In the genomic region with DNA sequence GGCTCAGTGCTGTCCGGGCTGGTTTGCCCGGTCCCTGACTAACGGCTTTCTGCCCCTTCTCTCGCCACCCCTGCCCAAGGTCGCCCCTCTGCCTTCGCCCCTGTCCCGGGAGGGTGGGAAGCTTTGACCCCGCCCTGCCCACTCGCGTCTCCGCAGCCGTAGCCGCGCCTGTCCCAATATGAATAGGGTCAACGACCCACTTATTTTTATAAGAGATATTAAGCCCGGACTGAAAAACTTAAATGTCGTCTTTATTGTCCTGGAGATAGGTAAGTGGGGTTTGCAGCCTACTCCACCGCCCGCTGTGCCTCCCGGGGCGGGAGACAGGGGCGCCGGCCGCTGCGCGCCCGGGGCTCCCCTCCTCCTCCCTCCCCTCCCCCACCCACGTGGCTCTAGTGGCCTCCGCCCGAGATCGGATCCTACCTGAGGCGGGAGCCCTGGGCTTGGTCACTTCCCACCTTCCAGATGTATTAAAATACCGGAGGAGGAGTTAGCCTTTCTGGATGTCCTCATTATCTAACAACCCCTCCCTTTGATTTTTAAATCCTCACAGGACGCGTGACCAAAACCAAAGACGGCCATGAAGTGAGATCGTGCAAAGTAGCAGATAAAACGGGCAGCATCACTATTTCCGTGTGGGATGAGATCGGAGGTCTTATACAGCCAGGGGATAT, we compare ENCODE assay signal across 8 cellular contexts. TPM values are rescaled to one million over a fixed set of nuclear protein-coding genes. Genes with fewer than 3 reads are reported as not detected.
A peak's percentile ranks its signal among the peaks of the same experiment; 100 is the strongest.
DNase-seq lines count a peak whose midpoint lies in the region; ATAC-seq and TF ChIP-seq lines count a peak whose summit lies in the region.

No MANE protein-coding gene starts in this region.

- CTCF ChIA-PET in PC-3 (lab: Charles Lee) = interaction anchor here (1.4 to 1.6 kb wide), 2 partner anchors 108 to 112 kb away, joined by 4 to 5 read pairs; no protein-coding TSS in a partner anchor

- H2AFZ ChIP-seq in PC-3 (ENCODE audit: low read length) = no peak overlapping the region

- H3K9ac ChIP-seq in PC-3 (ENCODE audit: low read length) = peak overlapping the region; percentile 98

- WGBS in gastroesophageal sphincter (ENCODE audit: low coverage in 1 of 2), 2 donors = 0% methylated on average over 4 to 5 of the region's 40 CpGs

- TF ChIP-seq EP300 in gastroesophageal sphincter (IDR thresholded peaks at IDR 0.05) = no peak

- peak; percentile 72 for DNase-seq in DMS 273 (lab: John Stamatoyannopoulos, UW; ENCODE audit: unreplicated experiment)
- DNase-seq in DMS 273 treated with DMSO at 0.1 percent for 48 hours (lab: John Stamatoyannopoulos, UW) = no peak
- DNase-seq in PC-3 = peak; percentile 81
- peak; percentile 27 for DNase-seq in activated T-helper 2 cell treated with anti-CD3 and anti-CD28 coated beads, Interferon-gamma antibody, Interleukin-2, Interleukin-4, amounts not matched to agents 10 μg/mL and 5 μg/mL and 100 μg/mL, durations not matched to agents 14 hours and 24 hours and 36 hours (ENCODE audit: low spot score)
- DNase-seq in osteocyte (ENCODE audit: extremely low spot score, unreplicated experiment) = no peak
- no peak for DNase-seq in type B pancreatic cell (ENCODE audit: extremely low spot score, unreplicated experiment)

- peaks cover 59% of the 10 kb centered on the region for H3K79me2 ChIP-seq in PC-3 (ENCODE audit: low read length)

- ATAC-seq in HG02852 (IDR thresholded peaks at IDR 0.05; ENCODE audit: unreplicated experiment) (peak; percentile 11), PC-3 (peak; percentile 31), gastroesophageal sphincter (peak; percentile 10)

- H3K9me3 Mint-ChIP-seq in activated T-helper 2 cell treated with anti-CD3 and anti-CD28 coated beads, Interferon-gamma antibody, Interleukin-2, Interleukin-4, amounts not matched to agents 10 μg/mL and 5 μg/mL and 100 μg/mL, durations not matched to agents 14 hours and 24 hours and 36 hours = peaks cover 5% of the 10 kb centered on the region
- H3K9me3 Mint-ChIP-seq in osteocyte (ENCODE audit: unreplicated experiment) (no peaks in the 10 kb centered on the region), type B pancreatic cell (no peaks in the 10 kb centered on the region)

- H3K4me1 Mint-ChIP-seq in activated T-helper 2 cell treated with anti-CD3 and anti-CD28 coated beads, Interferon-gamma antibody, Interleukin-2, Interleukin-4, amounts not matched to agents 10 μg/mL and 5 μg/mL and 100 μg/mL, durations not matched to agents 14 hours and 24 hours and 36 hours (ENCODE audit: low read depth) = peaks cover 56% of the 10 kb centered on the region
- H3K4me1 Mint-ChIP-seq in osteocyte (ENCODE audit: unreplicated experiment) (peaks cover 51% of the 10 kb centered on the region), type B pancreatic cell (ENCODE audit: unreplicated experiment) (peaks cover 30% of the 10 kb centered on the region)

- H3K27ac Mint-ChIP-seq in activated T-helper 2 cell treated with anti-CD3 and anti-CD28 coated beads, Interferon-gamma antibody, Interleukin-2, Interleukin-4, amounts not matched to agents 10 μg/mL and 5 μg/mL and 100 μg/mL, durations not matched to agents 14 hours and 24 hours and 36 hours = peak overlapping the region; percentile 99
- H3K27ac Mint-ChIP-seq in osteocyte (ENCODE audit: unreplicated experiment) = peak overlapping the region; percentile 93
- peak overlapping the region; percentile 99 for H3K27ac Mint-ChIP-seq in type B pancreatic cell

- H3F3A ChIP-seq in PC-3 (ENCODE audit: low read length, unreplicated experiment) = peaks cover 3% of the 10 kb centered on the region

- H3K9me3 ChIP-seq in PC-3 (ENCODE audit: low read length) = no peaks in the 10 kb centered on the region
- no peaks in the 10 kb centered on the region for H3K9me3 ChIP-seq in gastroesophageal sphincter

- peak overlapping the region; percentile 93 for H3K4me2 ChIP-seq in PC-3 (ENCODE audit: low read length)

- POLR2A ChIA-PET in PC-3 (lab: Charles Lee; ENCODE audit: unreplicated experiment) = interaction anchor here (0.5 to 4.6 kb wide), 14 partner anchors 8 to 932 kb away, joined by 3 to 52 read pairs (median 4); no protein-coding TSS in a partner anchor

- H3K36me3 ChIP-seq in PC-3 (ENCODE audit: low read depth, low read length) (peaks cover 31% of the 10 kb centered on the region), gastroesophageal sphincter (peaks cover 0 to 13% of the 10 kb centered on the region in 2 donors)

- peak overlapping the region; percentile 80 for H3K4me3 ChIP-seq in PC-3 (ENCODE audit: low read length)
- H3K4me3 ChIP-seq in gastroesophageal sphincter = peak overlapping the region; percentile 74

- H3K27me3 ChIP-seq in PC-3 (ENCODE audit: low read length) = no peaks in the 10 kb centered on the region
- no peaks in the 10 kb centered on the region for H3K27me3 ChIP-seq in gastroesophageal sphincter

- H3K9me2 ChIP-seq in PC-3 (replicated peaks; ENCODE audit: low read length) = no peaks in the 10 kb centered on the region

- TSS peak; percentile 47 for BruUV-seq in PC-3 (replicated peaks; lab: Mats Ljungman, UMichigan)

- H3K4me3 Mint-ChIP-seq in activated T-helper 2 cell treated with anti-CD3 and anti-CD28 coated beads, Interferon-gamma antibody, Interleukin-2, Interleukin-4, amounts not matched to agents 10 μg/mL and 5 μg/mL and 100 μg/mL, durations not matched to agents 14 hours and 24 hours and 36 hours (ENCODE audit: low read depth) = peak overlapping the region; percentile 84
- H3K4me3 Mint-ChIP-seq in osteocyte (ENCODE audit: unreplicated experiment) (peak overlapping the region; percentile 98), type B pancreatic cell (peak overlapping the region; percentile 95)

- no peak for TF ChIP-seq POLR2A in gastroesophageal sphincter (IDR thresholded peaks at IDR 0.05)

- H3K27me3 Mint-ChIP-seq in activated T-helper 2 cell treated with anti-CD3 and anti-CD28 coated beads, Interferon-gamma antibody, Interleukin-2, Interleukin-4, amounts not matched to agents 10 μg/mL and 5 μg/mL and 100 μg/mL, durations not matched to agents 14 hours and 24 hours and 36 hours (ENCODE audit: low read depth) = no peaks in the 10 kb centered on the region
- no peaks in the 10 kb centered on the region for H3K27me3 Mint-ChIP-seq in osteocyte (ENCODE audit: unreplicated experiment)
- H3K27me3 Mint-ChIP-seq in type B pancreatic cell = no peaks in the 10 kb centered on the region

- H3K36me3 Mint-ChIP-seq in activated T-helper 2 cell treated with anti-CD3 and anti-CD28 coated beads, Interferon-gamma antibody, Interleukin-2, Interleukin-4, amounts not matched to agents 10 μg/mL and 5 μg/mL and 100 μg/mL, durations not matched to agents 14 hours and 24 hours and 36 hours (ENCODE audit: low read depth) = peaks cover 47% of the 10 kb centered on the region
- H3K36me3 Mint-ChIP-seq in osteocyte (ENCODE audit: unreplicated experiment) = peaks cover 13% of the 10 kb centered on the region
- H3K36me3 Mint-ChIP-seq in type B pancreatic cell = peaks cover 10% of the 10 kb centered on the region

- no peak for TF ChIP-seq CTCF in PC-3 (conservative IDR thresholded peaks at IDR 0.05; ENCODE audit: low read depth, low read length)
- TF ChIP-seq CTCF in gastroesophageal sphincter (IDR thresholded peaks at IDR 0.05) = peak in 1 of 4 experiments; percentile 8
- TF ChIP-seq CTCF in osteocyte (IDR thresholded peaks at IDR 0.05) = no peak
- no peak for TF ChIP-seq CTCF in type B pancreatic cell (conservative IDR thresholded peaks at IDR 0.05)

- peaks cover 26% of the 10 kb centered on the region for H4K20me1 ChIP-seq in PC-3 (ENCODE audit: low read length)

- intact Hi-C loops in PC-3 (cut with micrococcal nuclease) = loop anchor here (1.0 kb wide), 1 partner anchor 40 kb away; no protein-coding TSS in a partner anchor
- intact Hi-C loops in activated T-helper 2 cell treated with anti-CD3 and anti-CD28 coated beads, Interferon-gamma antibody, Interleukin-2, Interleukin-4, amounts not matched to agents 10 μg/mL and 5 μg/mL and 100 μg/mL, durations not matched to agents 14 hours and 24 hours and 36 hours (cut with micrococcal nuclease) = loop anchor here (2.0 to 5.0 kb wide), 3 partner anchors 486 to 956 kb away; no protein-coding TSS in a partner anchor

- H3K4me1 ChIP-seq in PC-3 (ENCODE audit: insufficient read depth, low read length) = peaks cover 31% of the 10 kb centered on the region
- peaks cover 0 to 33% (median 4%) of the 10 kb centered on the region in 3 donors for H3K4me1 ChIP-seq in gastroesophageal sphincter

- H3K27ac ChIP-seq in PC-3 (ENCODE audit: low read length) (peak overlapping the region; percentile 93), gastroesophageal sphincter (peak overlapping the region; percentile 77 to 95 (median 92))

RNA-seq across cellular contexts. Expression of gene NABP1, which starts 0.6 kb away (rescaled TPM):
- 45.4 and 56.8 TPM in 2 replicates for total RNA-seq in PC-3 (2014; rRNA removed)
- 39.9 and 40.0 TPM in 2 replicates for total RNA-seq in activated T-helper 2 cell treated with anti-CD3 and anti-CD28 coated beads, Interferon-gamma antibody, Interleukin-2, Interleukin-4, amounts not matched to agents 10 μg/mL and 5 μg/mL and 100 μg/mL, durations not matched to agents 14 hours and 24 hours and 36 hours
- 10 to 100 TPM in 2 of 4 donors, 1 to 10 TPM in 2; 2.8 to 30.7 (median 7.9) TPM for total RNA-seq in gastroesophageal sphincter
- total RNA-seq in osteocyte = 10.6 and 12.2 TPM in 2 replicates
- 15.3 and 22.5 TPM in 2 replicates for total RNA-seq in type B pancreatic cell (ENCODE audit: low replicate concordance)

Comparison
In these comparisons a context has a peak if more than half of its experiments do, and no peak if none do; other contexts are left out.
1. DNase-seq: peak in DMS 273 (single experiment), PC-3 (single experiment) and activated T-helper 2 cell treated with anti-CD3 and anti-CD28 coated beads, Interferon-gamma antibody, Interleukin-2, Interleukin-4, amounts not matched to agents 10 μg/mL and 5 μg/mL and 100 μg/mL, durations not matched to agents 14 hours and 24 hours and 36 hours (single experiment); none in DMS 273 treated with DMSO at 0.1 percent for 48 hours (single experiment), osteocyte (single experiment) and type B pancreatic cell (single experiment).
2. Peak in every context shown above with its lines, with median percentiles within 50 percentile points of each other: ATAC-seq, H3K27ac Mint-ChIP-seq and H3K4me3 Mint-ChIP-seq.